15 cellular contexts compared by ENCODE assay signal in the genomic region with DNA sequence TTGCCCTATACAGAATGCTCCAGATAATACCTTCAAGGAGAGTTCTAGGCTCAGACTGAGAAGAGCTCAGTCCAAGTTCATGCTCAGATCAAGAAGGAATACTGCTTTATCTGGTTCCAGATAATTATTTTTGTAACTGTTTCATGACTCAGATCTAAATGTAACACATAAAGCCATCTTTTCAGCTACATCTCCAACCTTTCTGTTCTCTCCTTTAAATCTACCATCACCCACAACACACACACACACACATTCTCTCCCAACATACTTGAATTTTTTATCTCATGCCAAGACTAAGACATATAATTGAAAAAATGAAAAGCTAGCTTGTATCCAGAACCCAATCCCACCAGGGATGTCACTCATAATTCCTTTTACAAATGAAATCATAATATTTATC.
"Had no signal": no experiment of that assay in that cellular context is flagged by ENCODE, and none has a peak within 500 bp of the region (broad histone marks: within the 10 kb centered on the region; RNA-seq: fewer than 3 reads in every experiment).

No MANE protein-coding gene starts in this region.

- H3K27ac ChIP-seq: colonic mucosa, left ventricle myocardium inferior, neutrophil had no signal

- H3K9me3 ChIP-seq: colonic mucosa, left ventricle myocardium inferior, mucosa of descending colon, neutrophil had no signal

- FAIRE-seq: urothelium cell line had no signal

- H3K4me1 ChIP-seq: colonic mucosa had no signal

- H3K4me3 ChIP-seq: colonic mucosa, left ventricle myocardium inferior, mucosa of descending colon had no signal

- DNase-seq: activated CD4-positive, CD25-positive, alpha-beta regulatory T cell treated with anti-CD3 and anti-CD28 coated beads, Interleukin-2, amount 50 U/mL, for 72 hours; activated naive CD4-positive, alpha-beta T cell treated with anti-CD3 and anti-CD28 coated beads, Interleukin-2, amount 50 U/mL, for 16 hours; activated T-cell treated with anti-CD3 and anti-CD28 coated beads, Interleukin-2, amount 50 U/mL, for 1 hour; caudate nucleus; colonic mucosa; hippocampal formation; left ventricle myocardium inferior; mucosa of descending colon; naive thymus-derived CD4-positive, alpha-beta T cell; posterior cingulate gyrus; retina; stimulated activated CD4-positive, alpha-beta T cell treated with anti-CD3 and anti-CD28 coated beads, Interleukin-2, amount 100 ng/mL, for 48 hours; T-helper 9 cell had no signal

- H3K36me3 ChIP-seq: colonic mucosa, left ventricle myocardium inferior, neutrophil had no signal

- H3K27me3 ChIP-seq: colonic mucosa, neutrophil had no signal
